Comparison of ENCODE assay signal across 16 cellular contexts in genomic region chr12:111192657-111193056, GRCh38.
DNase-seq lines count a peak whose midpoint lies in the region; ATAC-seq, FAIRE-seq and TF ChIP-seq lines count a peak whose summit lies in the region.
"Had no signal": no experiment of that assay in that cellular context is flagged by ENCODE, and none has a peak within 500 bp of the region (broad histone marks: within the 10 kb centered on the region; RNA-seq: fewer than 3 reads in every experiment).

No MANE protein-coding gene starts in this region.

- H3K4me1 Mint-ChIP-seq in H9, result peaks cover 24 to 34% of the 10 kb centered on the region in 2 experiments
- H3K4me1 Mint-ChIP-seq in WTC11, result peaks cover 24% of the 10 kb centered on the region
- H3K4me1 Mint-ChIP-seq: CD8-positive, alpha-beta memory T cell; IgD-negative memory B cell had no signal

- POLR2A ChIA-PET in WTC11 (lab: Charles Lee), result no interaction called here

- no peak overlapping the region for H2BK15ac ChIP-seq in H9 (ENCODE audit: low read depth, low read length)

- peaks cover 2% of the 10 kb centered on the region for H3K27me3 Mint-ChIP-seq in H9 (ENCODE audit: low read depth)
- H3K27me3 Mint-ChIP-seq in WTC11 (ENCODE audit: low read depth), result no peaks in the 10 kb centered on the region

- no peak overlapping the region for H3K4me2 ChIP-seq in H9 (ENCODE audit: insufficient read depth, insufficient read length, low read length)
- H3K4me2 ChIP-seq: A549 had no signal

- no peaks in the 10 kb centered on the region for H3K79me1 ChIP-seq in H9 (ENCODE audit: insufficient read depth, low read depth, low read length, poor library complexity, severe bottlenecking)

- TF ChIP-seq EP300 in tibial nerve (IDR thresholded peaks at IDR 0.05), result no peak

- no peak overlapping the region for H2BK120ac ChIP-seq in H9 (ENCODE audit: low read depth, low read length, poor library complexity, severe bottlenecking)

- H3K9me3 Mint-ChIP-seq in H9 (no peaks in the 10 kb centered on the region; a peak in 1 of 5 replicates), WTC11 (no peaks in the 10 kb centered on the region)
- H3K9me3 Mint-ChIP-seq: CD14-positive monocyte; CD8-positive, alpha-beta memory T cell had no signal

- H2AFZ ChIP-seq in H9 (ENCODE audit: low read length), result no peak overlapping the region

- no peak overlapping the region for H2BK12ac ChIP-seq in H9 (ENCODE audit: insufficient read length, low read depth, low read length)

- H2AK5ac ChIP-seq in H9 (ENCODE audit: insufficient read length, low read length), result no peak overlapping the region

- TF ChIP-seq CTCF in H9 (conservative IDR thresholded peaks at IDR 0.05) (no peak), WTC11 (IDR thresholded peaks at IDR 0.05) (no peak), bronchial epithelial cell (IDR thresholded peaks at IDR 0.05; ENCODE audit: insufficient read depth, low read length, severe bottlenecking) (no peak), tibial nerve (IDR thresholded peaks at IDR 0.05) (no peak)

- H3K4ac ChIP-seq in H9 (ENCODE audit: low read depth, low read length), result no peak overlapping the region

- H3T11ph ChIP-seq in H9 (ENCODE audit: low read length), result no peak overlapping the region

- no peak overlapping the region for H2BK5ac ChIP-seq in H9 (ENCODE audit: insufficient read length, low read length)

- no peak overlapping the region for H2BK20ac ChIP-seq in H9 (ENCODE audit: low read depth, low read length, poor library complexity, severe bottlenecking)

- H3K23ac ChIP-seq in H9 (ENCODE audit: insufficient read length, low read depth, low read length), result no peak overlapping the region

- H3K4me3 ChIP-seq in bronchial epithelial cell (ENCODE audit: low read depth, low read length) (no peak overlapping the region), tibial nerve (no peak overlapping the region)
- H3K4me3 ChIP-seq: A549 had no signal

- peak; percentile 47 for FAIRE-seq in bronchial epithelial cell (lab: Jason Lieb, UNC)
- FAIRE-seq: A549, GM19239, H54 had no signal

- no peaks in the 10 kb centered on the region for H3K36me3 ChIP-seq in bronchial epithelial cell (ENCODE audit: control insufficient read depth, insufficient read depth, low read length)
- H3K36me3 ChIP-seq in tibial nerve, result no peaks in the 10 kb centered on the region

- no peak overlapping the region for H3K18ac ChIP-seq in H9 (ENCODE audit: insufficient read length, low read depth, low read length)

- H3K14ac ChIP-seq in H9 (ENCODE audit: insufficient read depth, low read length), result 0 out of 2 replicates have a peak overlapping the region, but pooled peaks have one; percentile 24

- no peaks in the 10 kb centered on the region for H3K23me2 ChIP-seq in H9 (ENCODE audit: insufficient read length, low read depth, low read length, poor library complexity, severe bottlenecking)

- H3K36me3 Mint-ChIP-seq in H9 (ENCODE audit: insufficient read depth in 1 of 3, low read depth in 3 of 3) (no peaks in the 10 kb centered on the region; a peak in 1 of 7 replicates), WTC11 (no peaks in the 10 kb centered on the region)
- H3K36me3 Mint-ChIP-seq: CD14-positive monocyte; CD8-positive, alpha-beta memory T cell had no signal

- no peak overlapping the region for H3K27ac ChIP-seq in H9 (ENCODE audit: insufficient read length, low read depth, low read length)
- H3K27ac ChIP-seq in tibial nerve, result no peak overlapping the region
- H3K27ac ChIP-seq: A549 had no signal

- H4K20me1 ChIP-seq in H9 (ENCODE audit: control insufficient read depth, insufficient read depth, insufficient read length), result no peaks in the 10 kb centered on the region

- H3K4me1 ChIP-seq in H9 (ENCODE audit: insufficient read depth, low read length) (no peaks in the 10 kb centered on the region), tibial nerve (no peaks in the 10 kb centered on the region)
- H3K4me1 ChIP-seq: A549, Caco-2 had no signal

- ATAC-seq in WTC11, result no peak
- ATAC-seq: A549 had no signal

- H4K5ac ChIP-seq in H9 (ENCODE audit: insufficient read length, low read depth, low read length), result no peak overlapping the region

- no peak overlapping the region for H3K9ac ChIP-seq in H9 (ENCODE audit: extremely low read depth, insufficient read length, low read length)

- WGBS in H9 (ENCODE audit: extremely low coverage, insufficient read length, low lambda C conversion rate), result no CpG with 5 or more reads among the region's 3 CpGs
- WGBS in tibial nerve, 2 donors, result 55 to 56% methylated on average over 3 of the region's 3 CpGs

- H3K79me2 ChIP-seq in H9 (ENCODE audit: insufficient read depth, low read length), result no peaks in the 10 kb centered on the region

- DNase-seq in H9 (no peak), WTC11 (ENCODE audit: low spot score) (no peak), bronchial epithelial cell (ENCODE audit: low read depth) (peak; percentile 55), iris pigment epithelial cell (ENCODE audit: low read depth) (peak; percentile 5), CD1c-positive myeloid dendritic cell (ENCODE audit: extremely low spot score) (no peak), tibial nerve (ENCODE audit: low spot score in 2 of 2) (no peak), EL (no peak)
- DNase-seq: Caco-2; CD8-positive, alpha-beta memory T cell; DND-41; GF-D8 had no signal

- H4K8ac ChIP-seq in H9 (replicated peaks; ENCODE audit: insufficient read length, low read depth, low read length), result no peak overlapping the region

- H3K27me3 ChIP-seq in H9 (ENCODE audit: insufficient read depth, low read length) (no peaks in the 10 kb centered on the region), bronchial epithelial cell (ENCODE audit: control insufficient read depth, insufficient read depth, low read length) (no peaks in the 10 kb centered on the region), tibial nerve (peaks cover 0 to 23% of the 10 kb centered on the region in 2 donors)

- CTCF ChIA-PET in WTC11 (lab: Charles Lee), result interaction anchor here (0.7 kb wide), 1 partner anchor 172 kb away, joined by 3 read pairs; no protein-coding TSS in a partner anchor

- peak overlapping the region in 2 of 3 experiments; percentile 71 to 91; a peak in 2 of 7 replicates for H3K27ac Mint-ChIP-seq in H9
- peak overlapping the region; percentile 28; the same call in 1 of the 2 replicates for H3K27ac Mint-ChIP-seq in WTC11
- H3K27ac Mint-ChIP-seq: IgD-negative memory B cell had no signal

- no peaks in the 10 kb centered on the region for H3K9me3 ChIP-seq in H9 (ENCODE audit: control insufficient read depth, low read depth, low read length)
- H3K9me3 ChIP-seq in tibial nerve, result peaks cover 0 to 9% (median 0%) of the 10 kb centered on the region in 4 donors
- H3K9me3 ChIP-seq: Caco-2 had no signal

- no peak for TF ChIP-seq POLR2A in tibial nerve (IDR thresholded peaks at IDR 0.05)

- H3K4me3 Mint-ChIP-seq in H9 (no peak overlapping the region), WTC11 (no peak overlapping the region)
- H3K4me3 Mint-ChIP-seq: CD14-positive monocyte; CD8-positive, alpha-beta memory T cell had no signal

- no peak overlapping the region for H3K56ac ChIP-seq in H9 (ENCODE audit: insufficient read length, low read depth, low read length)

- H4K91ac ChIP-seq in H9 (ENCODE audit: insufficient read length, low read depth, low read length), result no peak overlapping the region

TF ChIP-seq in WTC11, 78 proteins besides CTCF, POLR2A, EP300 and RAD21 (continues in another document):
- TF ChIP-seq STAT6 (CRISPR knock-in tag; conservative IDR thresholded peaks at IDR 0.05; ENCODE audit: low read depth) (no peak), FOXK1 (CRISPR knock-in tag; IDR thresholded peaks at IDR 0.05) (no peak), CREB1 (CRISPR knock-in tag; IDR thresholded peaks at IDR 0.05) (no peak)

Comparison
In these comparisons a context has a peak if more than half of its experiments do, and no peak if none do; other contexts are left out.
1. DNase-seq: peak in bronchial epithelial cell (single experiment) and iris pigment epithelial cell (single experiment); none in H9 (single experiment), WTC11 (single experiment), CD1c-positive myeloid dendritic cell (single experiment), tibial nerve (0 of 2) and EL (single experiment).